30 cellular contexts compared by ENCODE assay signal in the genomic region with DNA sequence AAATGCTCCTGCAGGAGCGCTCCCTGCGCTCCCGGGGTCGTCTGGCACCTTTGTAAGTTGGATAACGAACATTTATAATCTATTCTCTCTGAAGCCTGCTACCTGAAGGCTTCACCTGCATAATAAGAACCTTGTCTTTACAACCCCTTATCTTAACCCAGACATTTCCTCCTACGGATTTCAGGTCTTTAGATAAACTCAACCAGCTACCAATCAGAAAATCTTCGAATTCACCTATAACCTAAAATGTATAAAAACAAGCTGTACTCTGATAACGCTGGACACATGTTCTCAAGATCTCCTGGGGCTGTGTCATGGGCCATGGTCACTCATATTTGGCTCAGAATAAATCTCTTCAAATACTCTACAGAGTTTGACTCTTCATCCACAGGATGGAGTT. TPM values are rescaled to one million over a fixed set of nuclear protein-coding genes. Genes with fewer than 3 reads are reported as not detected.
DNase-seq lines count a peak whose midpoint lies in the region; ATAC-seq, FAIRE-seq and TF ChIP-seq lines count a peak whose summit lies in the region.
"Had no signal": no experiment of that assay in that cellular context is flagged by ENCODE, and none has a peak within 500 bp of the region (broad histone marks: within the 10 kb centered on the region; RNA-seq: fewer than 3 reads in every experiment).

No MANE protein-coding gene starts in this region.

- no TSS peak for BruUV-seq in K562 (replicated peaks; lab: Mats Ljungman, UMichigan)

- H3K9me1 ChIP-seq in K562 (ENCODE audit: control insufficient read depth, insufficient read depth, low read length), result no peaks in the 10 kb centered on the region

- H3K27me3 ChIP-seq in K562 (ENCODE audit: control insufficient read depth in 2 of 2, insufficient read depth in 2 of 2, low read length in 2 of 2) (no peaks in the 10 kb centered on the region), spleen (replicated peaks in 1 of 7) (peaks cover 0 to 21% (median 0%) of the 10 kb centered on the region in 7 donors), lower lobe of right lung (ENCODE audit: low read depth) (peaks cover 11% of the 10 kb centered on the region)

- intact Hi-C loops in K562 (cut with micrococcal nuclease), result no loop called here
- intact Hi-C loops in posterior vena cava (cut with DNase I), result no loop called here
- intact Hi-C loops in spleen (cut with DNase I; ENCODE audit: low total_unique reads), result no loop called here
- intact Hi-C loops in lower lobe of right lung (cut with DNase I), result no loop called here

- no peak for TF ChIP-seq RAD21 in K562 (CRISPR knock-in tag; conservative IDR thresholded peaks at IDR 0.05 in 1 of 2, IDR thresholded peaks at IDR 0.05 in 1 of 2)

- no peak for TF ChIP-seq CTCF in K562 (IDR thresholded peaks at IDR 0.05 in 2 of 3, conservative IDR thresholded peaks at IDR 0.05 in 1 of 3; ENCODE audit: insufficient read depth in 2 of 3, low read depth in 1 of 3, low read length in 3 of 3)
- no peak for TF ChIP-seq CTCF in spleen (IDR thresholded peaks at IDR 0.05 in 8 of 11, conservative IDR thresholded peaks at IDR 0.05 in 3 of 11)
- TF ChIP-seq CTCF in lower lobe of right lung (IDR thresholded peaks at IDR 0.05), result no peak

- POLR2A ChIA-PET in K562 (lab: Yijun Ruan, JAX), result interaction anchor here (0.6 kb wide), 1 partner anchor 22 kb away, joined by 3 read pairs; no protein-coding TSS in a partner anchor

- H3K4me1 ChIP-seq in K562 (replicated peaks in 1 of 2; ENCODE audit: control insufficient read depth in 2 of 2, insufficient read depth in 2 of 2, low read length in 2 of 2), result peaks cover 5 to 21% of the 10 kb centered on the region in 2 experiments; a peak in 4 of 5 replicates
- peaks cover 4 to 20% (median 16%) of the 10 kb centered on the region in 6 donors for H3K4me1 ChIP-seq in spleen
- peaks cover 15% of the 10 kb centered on the region for H3K4me1 ChIP-seq in lower lobe of right lung
- H3K4me1 ChIP-seq: BE2C, BLaER1 had no signal

- DNase-seq in K562 (ENCODE audit: extremely low read depth in 1 of 4, low spot score in 3 of 4) (no peak), posterior vena cava (ENCODE audit: low spot score) (peak; percentile 1), spleen (peak; percentile 3), lower lobe of right lung (no peak)
- no peak for DNase-seq in effector CD4-positive, alpha-beta T cell
- DNase-seq: 8988T; ACHN; BE2C; C1 segment of cervical spinal cord; CD4-positive, alpha-beta memory T cell; CD4-positive, CD25-positive, alpha-beta regulatory T cell; CD8-positive, alpha-beta memory T cell; COR-L47; DMS 273 treated with DMSO at 0.1 percent for 48 hours; DMS153; DMS53; DMS79; DND-41; EL; GDM1 had no signal

- TF ChIP-seq EP300 in K562 (IDR thresholded peaks at IDR 0.05; ENCODE audit: low read length), result no peak

- no peak for TF ChIP-seq POLR2A in K562 (conservative IDR thresholded peaks at IDR 0.05)
- TF ChIP-seq POLR2A in spleen (IDR thresholded peaks at IDR 0.05), result no peak

- H3K36me3 ChIP-seq in K562 (ENCODE audit: control insufficient read depth, insufficient read depth, low read length) (no peaks in the 10 kb centered on the region), spleen (no peaks in the 10 kb centered on the region), lower lobe of right lung (no peaks in the 10 kb centered on the region)
- H3K36me3 ChIP-seq: BE2C, BLaER1 had no signal

- H3K4me3 ChIP-seq in K562 (no peak overlapping the region), spleen (no peak overlapping the region), lower lobe of right lung (no peak overlapping the region)
- H3K4me3 ChIP-seq: BLaER1, GM12878 had no signal

- no peaks in the 10 kb centered on the region for H3K9me3 ChIP-seq in K562 (replicated peaks; ENCODE audit: control insufficient read depth, insufficient read depth, low read depth, low read length)
- no peaks in the 10 kb centered on the region for H3K9me3 ChIP-seq in spleen
- no peaks in the 10 kb centered on the region for H3K9me3 ChIP-seq in lower lobe of right lung
- H3K9me3 ChIP-seq: BE2C had no signal

- H3K27ac ChIP-seq in K562 (ENCODE audit: extremely low read depth, low read depth, low read length), result no peak overlapping the region
- no peak overlapping the region for H3K27ac ChIP-seq in spleen
- no peak overlapping the region for H3K27ac ChIP-seq in lower lobe of right lung
- H3K27ac ChIP-seq: BLaER1 had no signal

- CTCF ChIA-PET in K562 (lab: Yijun Ruan, JAX; ENCODE audit: low intra/inter-chr PET ratio), result no interaction called here

- FAIRE-seq in K562 (lab: Jason Lieb, UNC), result no peak
- FAIRE-seq: A204.1, GM12878, GM12892, GM18507 had no signal

- no peak overlapping the region for H3K9ac ChIP-seq in K562 (ENCODE audit: insufficient read depth in 1 of 2, low read depth in 2 of 2, low read length in 2 of 2)
- H3K9ac ChIP-seq: BLaER1 had no signal

- 37% methylated on average over 8 of the region's 8 CpGs for WGBS in K562 (ENCODE audit: insufficient coverage, low coverage, missing lambda C conversion rate)
- WGBS in spleen, 5 donors, result 78 to 89% (median 84%) methylated on average over 8 of the region's 8 CpGs

- in situ Hi-C loops in K562 (cut with MboI), result no loop called here

- no peak overlapping the region for H3K4me2 ChIP-seq in K562 (ENCODE audit: insufficient read depth, low read length)
- H3K4me2 ChIP-seq: BLaER1 had no signal

- no peaks in the 10 kb centered on the region for H4K20me1 ChIP-seq in K562 (replicated peaks; ENCODE audit: control insufficient read depth, insufficient read depth, low read length)
- H4K20me1 ChIP-seq: BLaER1 had no signal

- ATAC-seq in K562, result no peak
- ATAC-seq in GM21576 (IDR thresholded peaks at IDR 0.05; ENCODE audit: unreplicated experiment), result no peak
- no peak for ATAC-seq in lower lobe of right lung
- ATAC-seq: GM12878 had no signal

- H3K79me2 ChIP-seq in K562 (ENCODE audit: control insufficient read depth, insufficient read depth, low read length), result peaks cover 9% of the 10 kb centered on the region

- H2AFZ ChIP-seq in K562 (ENCODE audit: low read depth, low read length), result no peak overlapping the region

TF ChIP-seq in K562, 482 proteins besides CTCF, POLR2A, EP300 and RAD21:
- TF ChIP-seq, protein P1, sequence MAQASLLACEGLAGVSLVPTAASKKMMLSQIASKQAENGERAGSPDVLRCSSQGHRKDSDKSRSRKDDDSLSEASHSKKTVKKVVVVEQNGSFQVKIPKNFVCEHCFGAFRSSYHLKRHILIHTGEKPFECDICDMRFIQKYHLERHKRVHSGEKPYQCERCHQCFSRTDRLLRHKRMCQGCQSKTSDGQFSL (CRISPR knock-in tag; IDR thresholded peaks at IDR 0.05), result no peak
- TF ChIP-seq, protein P1 (tag; IDR thresholded peaks at IDR 0.05), result no peak
- no peak for TF ChIP-seq MCM7 (IDR thresholded peaks at IDR 0.05)
- TF ChIP-seq ZFP36 (IDR thresholded peaks at IDR 0.05; ENCODE audit: low read depth, low read length, partially characterized antibody), result no peak
- no peak for TF ChIP-seq ZSCAN32 (CRISPR knock-in tag; IDR thresholded peaks at IDR 0.05)
- 0 out of 2 replicates have a peak, but pooled peaks have one; percentile 5 for TF ChIP-seq EGR1 (conservative IDR thresholded peaks at IDR 0.05)
- peak; percentile 54 for TF ChIP-seq CBFA2T3 (IDR thresholded peaks at IDR 0.05)
- TF ChIP-seq ZNF511 (CRISPR knock-in tag; IDR thresholded peaks at IDR 0.05), result no peak
- no peak for TF ChIP-seq ZNF239 (CRISPR knock-in tag; IDR thresholded peaks at IDR 0.05)
- 0 out of 2 replicates have a peak, but pooled peaks have one; percentile 7 for TF ChIP-seq CBFA2T2 (conservative IDR thresholded peaks at IDR 0.05)
- no peak for TF ChIP-seq CHD4 (IDR thresholded peaks at IDR 0.05; ENCODE audit: insufficient read depth, insufficient replicate concordance, low read depth, low read length, poor library complexity, severe bottlenecking)
- no peak for TF ChIP-seq ZC3H11A (IDR thresholded peaks at IDR 0.05; ENCODE audit: low read depth, low read length)

RNA-seq across cellular contexts. Expression of gene KCNK5, which starts 4.1 kb away (rescaled TPM):
- total RNA-seq in K562 (2011; cell fraction: chromatin; rRNA removed; ENCODE audit: low replicate concordance), result 39.4 and 105 TPM in 2 replicates
- 101 and 127 TPM in 2 replicates for total RNA-seq in K562 (2011; cell fraction: nucleolus; rRNA removed)
- 65.7 and 73.6 TPM in 2 replicates for total RNA-seq in K562 (2011; cell fraction: nucleoplasm; rRNA removed)
- total RNA-seq in K562 (2014; rRNA removed) (35.5 and 38.0 TPM in 2 replicates), K562 (2014; rRNA removed; fragmentation: Illumina TruSeq; extraction: Trizol) (12.7 and 15.0 TPM in 2 replicates), K562 (2015; rRNA removed; fragmentation: Illumina TruSeq; extraction: Trizol) (26.1 and 27.1 TPM in 2 replicates), K562 (2021) (41.6 and 45.8 TPM in 2 replicates), posterior vena cava (1 to 10 TPM in 1 of 2 donors, under 1 TPM in 1; 0.76 to 2.1 TPM), spleen (1 to 10 TPM; 1.5 to 5.9 (median 4.2) TPM), lower lobe of right lung (10.9 TPM)
- polyA plus RNA-seq in K562 (2011; rRNA removed) (17.5 and 24.6 TPM in 2 replicates), K562 (2014; fragmentation: Illumina TruSeq; extraction: Trizol) (25.8 and 31.8 TPM in 2 replicates), K562 (2014; fragmentation: Nextera tagmentation; extraction: Ambion mirVana) (1 to 10 TPM; 1.5 to 1.9 TPM), K562 (2014; rRNA removed) (25.6 and 31.5 TPM in 2 replicates), spleen (1 to 10 TPM in 1 of 3 donors, under 1 TPM in 2; 0.52 to 1.6 (median 0.96) TPM)
- 21.1 and 29.2 TPM in 2 replicates for polyA plus RNA-seq in K562 (2011; cell fraction: cytosol; rRNA removed)
- polyA plus RNA-seq in K562 (2011; cell fraction: nucleus; rRNA removed), result 43.7 and 67.2 TPM in 2 replicates
- polyA plus RNA-seq in K562 (2012), result 31.4 and 32.9 TPM in 2 replicates
- 19.7 and 25.9 TPM in 2 replicates for polyA minus RNA-seq in K562 (2011; rRNA and poly(A)+ RNA removed)
- 29.4 and 31.6 TPM in 2 replicates for polyA minus RNA-seq in K562 (2011; cell fraction: cytosol; rRNA and poly(A)+ RNA removed)
- polyA minus RNA-seq in K562 (2011; cell fraction: nucleus; rRNA and poly(A)+ RNA removed), result 22.3 and 24.7 TPM in 2 replicates
- total RNA-seq: A673, G401 had no signal
- polyA plus RNA-seq: AG04450, CD14-positive monocyte had no signal

Comparison
In these comparisons a context has a peak if more than half of its experiments do, and no peak if none do; other contexts are left out.
1. DNase-seq: peak in posterior vena cava (single experiment) and spleen (single experiment); none in K562 (0 of 4), lower lobe of right lung (single experiment) and effector CD4-positive, alpha-beta T cell (single experiment).